Comparison of ENCODE assay signal across 23 cellular contexts in the genomic region with DNA sequence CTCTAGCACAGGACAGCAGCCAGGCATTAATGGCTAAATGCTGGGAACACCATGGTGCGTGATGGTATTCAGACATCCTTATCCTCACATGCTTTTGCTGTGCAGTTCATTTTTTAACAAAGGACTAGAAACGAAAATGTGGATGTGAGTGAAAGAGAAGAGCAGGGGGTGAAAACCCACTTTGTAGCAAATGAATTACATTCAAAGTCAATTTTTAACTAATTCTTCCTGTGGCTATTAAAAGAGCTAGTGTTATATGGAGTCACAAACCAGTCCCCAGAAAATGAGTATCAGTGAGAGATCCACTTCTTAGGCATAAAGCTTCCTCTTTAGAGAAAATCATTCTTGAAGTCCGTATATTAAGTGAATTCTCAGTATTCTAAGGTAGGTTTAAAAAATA.
DNase-seq lines count a peak whose midpoint lies in the region; ATAC-seq, FAIRE-seq and TF ChIP-seq lines count a peak whose summit lies in the region.
"Had no signal": no experiment of that assay in that cellular context is flagged by ENCODE, and none has a peak within 500 bp of the region (broad histone marks: within the 10 kb centered on the region; RNA-seq: fewer than 3 reads in every experiment).

No MANE protein-coding gene starts in this region.

- H3K56ac ChIP-seq in H1 (replicated peaks; ENCODE audit: insufficient read length, low read depth, low read length) = no peak overlapping the region

- H3K27me3 ChIP-seq in H1 (replicated peaks in 1 of 4; ENCODE audit: control insufficient read depth in 3 of 4, extremely low read depth in 1 of 4, insufficient read depth in 3 of 4, low read length in 3 of 4) (no peaks in the 10 kb centered on the region), trophoblast cell (ENCODE audit: insufficient read depth, low read length) (no peaks in the 10 kb centered on the region), SJCRH30 (no peaks in the 10 kb centered on the region), HepG2 (ENCODE audit: control insufficient read depth in 1 of 2, insufficient read depth in 2 of 2, low read length in 2 of 2) (no peaks in the 10 kb centered on the region)
- H3K27me3 ChIP-seq: BLaER1 had no signal

- TF ChIP-seq RAD21 in H1 (IDR thresholded peaks at IDR 0.05 in 1 of 2, conservative IDR thresholded peaks at IDR 0.05 in 1 of 2; ENCODE audit: low read depth in 2 of 2, low read length in 2 of 2) (no peak), HepG2 (CRISPR knock-in tag; IDR thresholded peaks at IDR 0.05) (no peak)

- H2BK15ac ChIP-seq in H1 (ENCODE audit: low read length) = no peak overlapping the region

- H3K4me1 ChIP-seq in H1 (replicated peaks in 1 of 4; ENCODE audit: control insufficient read depth in 3 of 4, insufficient read depth in 4 of 4, low read length in 3 of 4) = no peaks in the 10 kb centered on the region
- no peaks in the 10 kb centered on the region for H3K4me1 ChIP-seq in trophoblast cell (ENCODE audit: control insufficient read depth in 1 of 2, insufficient read depth in 2 of 2, low read length in 2 of 2)
- H3K4me1 ChIP-seq in SJCRH30 = no peaks in the 10 kb centered on the region
- H3K4me1 ChIP-seq in HepG2 (ENCODE audit: insufficient read depth, low read length) = no peaks in the 10 kb centered on the region
- H3K4me1 ChIP-seq: BLaER1 had no signal

- H4K5ac ChIP-seq in H1 (ENCODE audit: insufficient read length, low read depth, low read length) = no peak overlapping the region

- H3K27ac Mint-ChIP-seq in Calu3 (ENCODE audit: unreplicated experiment) = no peak overlapping the region
- H3K27ac Mint-ChIP-seq: CD4-positive, CD25-positive, alpha-beta regulatory T cell; HFFc6 had no signal

- FAIRE-seq in H1 (lab: Jason Lieb, UNC) (no peak), HepG2 (lab: Jason Lieb, UNC) (no peak), HTR-8/SVneo (lab: Jason Lieb, UNC) (no peak)
- FAIRE-seq: D721Med had no signal

- POLR2A ChIA-PET in H1 (lab: Charles Lee; ENCODE audit: partially characterized antibody) = no interaction called here
- POLR2A ChIA-PET in HepG2 (lab: Yijun Ruan, JAX) = no interaction called here

- H3K79me1 ChIP-seq in H1 (ENCODE audit: low read depth, low read length) (no peaks in the 10 kb centered on the region), trophoblast cell (ENCODE audit: low read length) (no peaks in the 10 kb centered on the region)

- in situ Hi-C loops in HepG2 (cut with HindIII; ENCODE audit: extremely low pct_ligation_motif_present, low pct_unique_long_range_greater_than_20kb) = no loop called here

- no peak overlapping the region for H3K4ac ChIP-seq in H1 (replicated peaks; ENCODE audit: insufficient read length, low read depth, low read length)
- no peak overlapping the region for H3K4ac ChIP-seq in trophoblast cell (ENCODE audit: low read depth, low read length)

- H3K14ac ChIP-seq in H1 (ENCODE audit: insufficient read length) (no peak overlapping the region), trophoblast cell (ENCODE audit: low read length) (no peak overlapping the region)

- no peak for TF ChIP-seq POLR2A in H1 (IDR thresholded peaks at IDR 0.05; ENCODE audit: control extremely low read depth in 1 of 2, low read depth in 2 of 2, low read length in 2 of 2)
- TF ChIP-seq POLR2A in HepG2 (IDR thresholded peaks at IDR 0.05; ENCODE audit: insufficient read depth in 1 of 2, low read depth in 2 of 2, low read length in 2 of 2) = no peak

- H3K4me3 Mint-ChIP-seq in Calu3 (ENCODE audit: low read depth, unreplicated experiment) = no peak overlapping the region
- H3K4me3 Mint-ChIP-seq: CD4-positive, CD25-positive, alpha-beta regulatory T cell; HFFc6 had no signal

- H3K23ac ChIP-seq in H1 (ENCODE audit: insufficient read length) (no peak overlapping the region), trophoblast cell (ENCODE audit: low read length) (peak overlapping the region; percentile 17)

- H3K79me2 ChIP-seq in H1 (ENCODE audit: control insufficient read depth in 1 of 2, insufficient read depth in 2 of 2, low read length in 2 of 2) (no peaks in the 10 kb centered on the region), trophoblast cell (ENCODE audit: control insufficient read depth, insufficient read depth, low read length, poor library complexity) (no peaks in the 10 kb centered on the region), HepG2 (ENCODE audit: insufficient read depth, low read length) (no peaks in the 10 kb centered on the region)

- H3K18ac ChIP-seq in H1 (ENCODE audit: extremely low read depth, low read length) (no peak overlapping the region), trophoblast cell (ENCODE audit: low read length) (no peak overlapping the region)

- no peak overlapping the region for H2AK5ac ChIP-seq in H1 (ENCODE audit: low read depth, low read length)
- H2AK5ac ChIP-seq in trophoblast cell (ENCODE audit: low read length) = no peak overlapping the region

- H4K91ac ChIP-seq in H1 (replicated peaks; ENCODE audit: insufficient read length, low read length) (no peak overlapping the region), trophoblast cell (ENCODE audit: low read depth, low read length) (no peak overlapping the region)

- CTCF ChIA-PET in H1 (lab: Charles Lee; ENCODE audit: partially characterized antibody) (interaction anchor here (0.6 to 1.0 kb wide), 2 partner anchors 17 to 364 kb away, joined by 3 read pairs; no protein-coding TSS in a partner anchor), Calu3 (lab: Charles Lee) (interaction anchor here (0.6 kb wide), 1 partner anchor 96 kb away, joined by 3 read pairs; no protein-coding TSS in a partner anchor), HepG2 (lab: Yijun Ruan, JAX; ENCODE audit: low intra/inter-chr PET ratio, low total read pairs) (no interaction called here)

- no peak overlapping the region for H2BK5ac ChIP-seq in H1 (ENCODE audit: low read depth, low read length)
- no peak overlapping the region for H2BK5ac ChIP-seq in trophoblast cell (ENCODE audit: low read depth, low read length, poor library complexity)

- no peak overlapping the region for H2BK120ac ChIP-seq in H1 (replicated peaks; ENCODE audit: low read depth, low read length)
- H2BK120ac ChIP-seq in trophoblast cell (ENCODE audit: insufficient read depth, low read length, poor library complexity) = no peak overlapping the region

- ATAC-seq in GM18511 (IDR thresholded peaks at IDR 0.05; ENCODE audit: unreplicated experiment) (peak; percentile 75), GM21786 (IDR thresholded peaks at IDR 0.05; ENCODE audit: unreplicated experiment) (peak; percentile 74), HepG2 (no peak)
- ATAC-seq: PC-3 had no signal

- no peak overlapping the region for H2BK20ac ChIP-seq in H1 (ENCODE audit: low read length)

- 81% methylated on average over 3 of the region's 3 CpGs; no CpG with 5 or more reads in 1 of the 2 experiments for WGBS in H1 (ENCODE audit: extremely low coverage in 1 of 2, insufficient coverage in 1 of 2, insufficient read length in 1 of 2, insufficient replicate concordance in 2 of 2, low coverage in 1 of 2, low lambda C conversion rate in 2 of 2, missing lambda C conversion rate in 1 of 2), 2 experiments
- no CpG with 5 or more reads among the region's 3 CpGs for WGBS in trophoblast cell (ENCODE audit: extremely low coverage, insufficient coverage, insufficient read length)
- WGBS in HepG2 (ENCODE audit: low lambda C conversion rate) = 0% methylated on average over 3 of the region's 3 CpGs

- H3K9ac ChIP-seq in H1 (replicated peaks in 1 of 4; ENCODE audit: extremely low read depth in 1 of 4, low read depth in 3 of 4, low read length in 3 of 4) (no peak overlapping the region), trophoblast cell (ENCODE audit: low read length) (no peak overlapping the region), HepG2 (ENCODE audit: insufficient read depth, low read depth, low read length) (no peak overlapping the region)
- H3K9ac ChIP-seq: BLaER1 had no signal

- no peaks in the 10 kb centered on the region for H3K9me3 ChIP-seq in H1 (ENCODE audit: insufficient read depth in 2 of 2, low read depth in 1 of 2, low read length in 1 of 2)
- no peaks in the 10 kb centered on the region for H3K9me3 ChIP-seq in trophoblast cell (ENCODE audit: insufficient read depth, low read depth, low read length)
- H3K9me3 ChIP-seq in SJCRH30 (replicated peaks) = no peaks in the 10 kb centered on the region
- H3K9me3 ChIP-seq in HepG2 (ENCODE audit: low read length) = peaks cover 26% of the 10 kb centered on the region
- H3K9me3 ChIP-seq: BLaER1, HAP-1 had no signal

- no peak overlapping the region for H3K27ac ChIP-seq in H1 (ENCODE audit: low read depth, low read length)
- H3K27ac ChIP-seq in trophoblast cell (ENCODE audit: low read depth, low read length) = no peak overlapping the region
- no peak overlapping the region for H3K27ac ChIP-seq in SJCRH30
- H3K27ac ChIP-seq in HepG2 (ENCODE audit: extremely low read length, insufficient read depth, low read length) = no peak overlapping the region
- H3K27ac ChIP-seq: BLaER1 had no signal

- H4K8ac ChIP-seq in H1 (ENCODE audit: extremely low read depth, insufficient read depth, low read length) (no peak overlapping the region), trophoblast cell (ENCODE audit: low read depth, low read length) (no peak overlapping the region)

- H3K36me3 ChIP-seq in H1 (ENCODE audit: control insufficient read depth in 2 of 4, insufficient read depth in 4 of 4, low read length in 3 of 4) (0 out of 8 replicates have a peak, but pooled peaks cover 0 to 2% (median 0%) of the 10 kb centered on the region in 4 experiments), trophoblast cell (ENCODE audit: control insufficient read depth in 1 of 2, insufficient read depth in 2 of 2, low read length in 2 of 2) (no peaks in the 10 kb centered on the region), SJCRH30 (no peaks in the 10 kb centered on the region), HepG2 (replicated peaks in 1 of 2; ENCODE audit: control insufficient read depth in 1 of 2, insufficient read depth in 2 of 2, low read length in 2 of 2) (no peaks in the 10 kb centered on the region)
- H3K36me3 ChIP-seq: BLaER1, HAP-1 had no signal

- intact Hi-C loops in Calu3 (cut with micrococcal nuclease; ENCODE audit: unreplicated experiment) (no loop called here), HepG2 (cut with micrococcal nuclease; ENCODE audit: unreplicated experiment) (no loop called here)

- no peak for TF ChIP-seq CTCF in H1 (IDR thresholded peaks at IDR 0.05; ENCODE audit: control extremely low read depth in 1 of 3, insufficient read depth in 1 of 3, low read depth in 1 of 3, low read length in 3 of 3)
- TF ChIP-seq CTCF in Calu3 (IDR thresholded peaks at IDR 0.05; ENCODE audit: unreplicated experiment) = no peak
- no peak for TF ChIP-seq CTCF in HepG2 (CRISPR knock-in tag; IDR thresholded peaks at IDR 0.05)

- H2AFZ ChIP-seq in H1 (ENCODE audit: low read length) (0 out of 2 replicates have a peak overlapping the region, but pooled peaks have one; percentile 19), trophoblast cell (ENCODE audit: insufficient read depth, low read length, poor library complexity) (no peak overlapping the region), HepG2 (ENCODE audit: low read length) (no peak overlapping the region)

- no peaks in the 10 kb centered on the region for H3K4me1 Mint-ChIP-seq in Calu3 (ENCODE audit: low read depth, unreplicated experiment)
- H3K4me1 Mint-ChIP-seq: CD4-positive, CD25-positive, alpha-beta regulatory T cell had no signal

- H4K20me1 ChIP-seq in H1 (replicated peaks in 1 of 2; ENCODE audit: control insufficient read depth in 1 of 2, insufficient read depth in 2 of 2, low read length in 2 of 2) = no peaks in the 10 kb centered on the region
- no peaks in the 10 kb centered on the region for H4K20me1 ChIP-seq in HepG2 (ENCODE audit: insufficient read depth, low read length)
- H4K20me1 ChIP-seq: BLaER1 had no signal

- no peaks in the 10 kb centered on the region for H3K27me3 Mint-ChIP-seq in Calu3 (ENCODE audit: unreplicated experiment)
- H3K27me3 Mint-ChIP-seq: CD4-positive, CD25-positive, alpha-beta regulatory T cell had no signal

- H2BK12ac ChIP-seq in H1 (ENCODE audit: low read depth, low read length) = no peak overlapping the region
- no peak overlapping the region for H2BK12ac ChIP-seq in trophoblast cell (ENCODE audit: low read length)

- H3K4me3 ChIP-seq in H1 (ENCODE audit: extremely low read depth in 1 of 4, insufficient read depth in 2 of 4, low read depth in 3 of 4, low read length in 4 of 4) (no peak overlapping the region), trophoblast cell (ENCODE audit: low read depth, low read length) (no peak overlapping the region), SJCRH30 (no peak overlapping the region), HepG2 (replicated peaks in 1 of 3; ENCODE audit: insufficient read depth in 1 of 3, low read depth in 2 of 3, low read length in 3 of 3) (no peak overlapping the region)
- H3K4me3 ChIP-seq: BLaER1, HAP-1 had no signal

- H3K4me2 ChIP-seq in H1 (ENCODE audit: insufficient read depth in 1 of 2, low read depth in 2 of 2, low read length in 2 of 2) = no peak overlapping the region
- no peak overlapping the region for H3K4me2 ChIP-seq in trophoblast cell (ENCODE audit: low read length)
- no peak overlapping the region for H3K4me2 ChIP-seq in HepG2 (ENCODE audit: low read depth, low read length)
- H3K4me2 ChIP-seq: BLaER1 had no signal

- no peaks in the 10 kb centered on the region for H3K36me3 Mint-ChIP-seq in Calu3 (ENCODE audit: insufficient read depth, unreplicated experiment)
- H3K36me3 Mint-ChIP-seq: CD4-positive, CD25-positive, alpha-beta regulatory T cell had no signal

- no peaks in the 10 kb centered on the region for H3K9me3 Mint-ChIP-seq in Calu3 (ENCODE audit: low read depth, unreplicated experiment)

- TF ChIP-seq EP300 in H1 (IDR thresholded peaks at IDR 0.05; ENCODE audit: borderline replicate concordance in 1 of 2, low read depth in 2 of 2, low read length in 2 of 2) (no peak), HepG2 (IDR thresholded peaks at IDR 0.05; ENCODE audit: low read depth in 2 of 2, low read length in 2 of 2) (no peak), HepG2 (CRISPR knock-in tag; IDR thresholded peaks at IDR 0.05; ENCODE audit: borderline replicate concordance) (no peak)

- DNase-seq in H1 (ENCODE audit: low read depth in 1 of 2, low spot score in 2 of 2) (no peak), trophoblast cell (no peak), Calu3 (no peak), SJCRH30 (no peak), HepG2 (ENCODE audit: low spot score) (no peak), HTR-8/SVneo (ENCODE audit: insufficient read length, low spot score) (no peak)
- DNase-seq: CD4-positive, CD25-positive, alpha-beta regulatory T cell; HFFc6; KBM-7; NCI-H1105 treated with DMSO at 0.1 percent for 48 hours; NCI-H146; NCI-H1930; NCI-H446; NCI-H524 treated with DMSO at 0.1 percent for 48 hours; NCI-H774; PC-3; Right ventricle myocardium superior; T-helper 1 cell had no signal

- BruUV-seq in Calu3 (replicated peaks; lab: Mats Ljungman, UMichigan) = no TSS peak
- no TSS peak for BruUV-seq in HepG2 (replicated peaks; lab: Mats Ljungman, UMichigan)

- H3K23me2 ChIP-seq in H1 (ENCODE audit: low read depth, low read length) = no peaks in the 10 kb centered on the region

- H4K12ac ChIP-seq in trophoblast cell (ENCODE audit: low read depth, low read length) = no peak overlapping the region
